In genomic region chr6:5083813-5084191, GRCh38 we compare ENCODE assay signal across 11 cellular contexts. TPM values are rescaled to one million over a fixed set of nuclear protein-coding genes. Genes with fewer than 3 reads are reported as not detected.
DNase-seq lines count a peak whose midpoint lies in the region; ATAC-seq and TF ChIP-seq lines count a peak whose summit lies in the region.
"Had no signal": no experiment of that assay in that cellular context is flagged by ENCODE, and none has a peak within 500 bp of the region (broad histone marks: within the 10 kb centered on the region; RNA-seq: fewer than 3 reads in every experiment).

No MANE protein-coding gene starts in this region.

- no peak overlapping the region for H2BK120ac ChIP-seq in trophoblast cell (ENCODE audit: insufficient read depth, low read length, poor library complexity)

- H3K4ac ChIP-seq in trophoblast cell (ENCODE audit: low read depth, low read length) = no peak overlapping the region

- DNase-seq in left ventricle myocardium inferior = no peak
- no peak for DNase-seq in left ventricle myocardium superior
- no peak for DNase-seq in colonic mucosa
- no peak for DNase-seq in nephron progenitor cell
- DNase-seq in uterus = no peak
- no peak for DNase-seq in trophoblast cell
- DNase-seq: amniotic stem cell, NCI-H1436, OCI-M1 had no signal

- H3K27me3 Mint-ChIP-seq in nephron progenitor cell (ENCODE audit: low read depth, poor library complexity) = peaks cover 78% of the 10 kb centered on the region

- H3K27me3 ChIP-seq in left ventricle myocardium inferior (ENCODE audit: low read depth) (no peaks in the 10 kb centered on the region), colonic mucosa (no peaks in the 10 kb centered on the region), uterus (no peaks in the 10 kb centered on the region), trophoblast cell (ENCODE audit: insufficient read depth, low read length) (peaks cover 29% of the 10 kb centered on the region)

- H3K79me2 ChIP-seq in trophoblast cell (ENCODE audit: control insufficient read depth, insufficient read depth, low read length, poor library complexity) = peaks cover 2% of the 10 kb centered on the region

- H3K18ac ChIP-seq in trophoblast cell (ENCODE audit: low read length) = no peak overlapping the region

- H3K36me3 ChIP-seq in left ventricle myocardium inferior (no peaks in the 10 kb centered on the region), colonic mucosa (no peaks in the 10 kb centered on the region), uterus (no peaks in the 10 kb centered on the region), trophoblast cell (ENCODE audit: control insufficient read depth in 1 of 2, insufficient read depth in 2 of 2, low read length in 2 of 2) (no peaks in the 10 kb centered on the region)

- H3K36me3 Mint-ChIP-seq in nephron progenitor cell (ENCODE audit: low read depth) = peaks cover 5% of the 10 kb centered on the region

- H3K79me1 ChIP-seq in trophoblast cell (ENCODE audit: low read length) = peaks cover 18% of the 10 kb centered on the region

- H4K91ac ChIP-seq in trophoblast cell (ENCODE audit: low read depth, low read length) = no peak overlapping the region

- WGBS in trophoblast cell (ENCODE audit: extremely low coverage, insufficient coverage, insufficient read length) = no CpG with 5 or more reads among the region's 10 CpGs

- H2BK5ac ChIP-seq in trophoblast cell (ENCODE audit: low read depth, low read length, poor library complexity) = no peak overlapping the region

- no peak overlapping the region for H4K8ac ChIP-seq in trophoblast cell (ENCODE audit: low read depth, low read length)

- H2AK5ac ChIP-seq in trophoblast cell (ENCODE audit: low read length) = no peak overlapping the region

- ATAC-seq in left ventricle myocardium superior (no peak), HG02759 (IDR thresholded peaks at IDR 0.05; ENCODE audit: unreplicated experiment) (no peak), HG03354 (IDR thresholded peaks at IDR 0.05; ENCODE audit: poor library complexity, severe bottlenecking, unreplicated experiment) (no peak)

- H3K27ac ChIP-seq in left ventricle myocardium inferior (replicated peaks) = peak overlapping the region; percentile 96
- H3K27ac ChIP-seq in colonic mucosa = peak overlapping the region; percentile 80
- peak overlapping the region; percentile 75 to 88 for H3K27ac ChIP-seq in uterus
- no peak overlapping the region for H3K27ac ChIP-seq in trophoblast cell (ENCODE audit: low read depth, low read length)

- no peak for TF ChIP-seq POLR2A in uterus (IDR thresholded peaks at IDR 0.05)

- peak overlapping the region in 1 of 2 donors; percentile 51 for H3K9ac ChIP-seq in colonic mucosa (ENCODE audit: low read depth in 2 of 2, low read length in 2 of 2)
- no peak overlapping the region for H3K9ac ChIP-seq in trophoblast cell (ENCODE audit: low read length)

- intact Hi-C loops in left ventricle myocardium inferior (cut with micrococcal nuclease) (no loop called here), left ventricle myocardium superior (cut with micrococcal nuclease) (no loop called here), colonic mucosa (cut with DNase I) (no loop called here), uterus (cut with DNase I; ENCODE audit: low total_unique reads) (no loop called here)

- H3K27ac Mint-ChIP-seq in nephron progenitor cell = no peak overlapping the region

- H3K23ac ChIP-seq in trophoblast cell (ENCODE audit: low read length) = no peak overlapping the region

- no peak for TF ChIP-seq CTCF in left ventricle myocardium inferior (IDR thresholded peaks at IDR 0.05; ENCODE audit: borderline replicate concordance)
- TF ChIP-seq CTCF in colonic mucosa (IDR thresholded peaks at IDR 0.05) = no peak
- TF ChIP-seq CTCF in nephron progenitor cell (IDR thresholded peaks at IDR 0.05) = no peak
- no peak for TF ChIP-seq CTCF in uterus (IDR thresholded peaks at IDR 0.05)

- no peaks in the 10 kb centered on the region for H3K9me3 ChIP-seq in left ventricle myocardium inferior (replicated peaks)
- no peaks in the 10 kb centered on the region for H3K9me3 ChIP-seq in colonic mucosa
- H3K9me3 ChIP-seq in uterus = no peaks in the 10 kb centered on the region
- H3K9me3 ChIP-seq in trophoblast cell (ENCODE audit: insufficient read depth, low read depth, low read length) = peaks cover 6% of the 10 kb centered on the region

- no peak overlapping the region for H3K4me2 ChIP-seq in trophoblast cell (ENCODE audit: low read length)

- no peak overlapping the region for H2BK12ac ChIP-seq in trophoblast cell (ENCODE audit: low read length)

- no peak overlapping the region for H4K12ac ChIP-seq in trophoblast cell (ENCODE audit: low read depth, low read length)

- peak overlapping the region; percentile 68 for H3K4me3 Mint-ChIP-seq in nephron progenitor cell

- H3K4me1 ChIP-seq in left ventricle myocardium inferior = peaks cover 41% of the 10 kb centered on the region
- no peaks in the 10 kb centered on the region for H3K4me1 ChIP-seq in colonic mucosa
- H3K4me1 ChIP-seq in uterus = peaks cover 0 to 3% of the 10 kb centered on the region in 2 donors
- peaks cover 29 to 36% of the 10 kb centered on the region in 2 experiments for H3K4me1 ChIP-seq in trophoblast cell (ENCODE audit: control insufficient read depth in 1 of 2, insufficient read depth in 2 of 2, low read length in 2 of 2)

- H3K9me3 Mint-ChIP-seq in nephron progenitor cell = peaks cover 13% of the 10 kb centered on the region

- no peak overlapping the region for H3K14ac ChIP-seq in trophoblast cell (ENCODE audit: low read length)

- H3K4me3 ChIP-seq in left ventricle myocardium inferior (peak overlapping the region; percentile 75), colonic mucosa (peak overlapping the region; percentile 67), uterus (peak overlapping the region in 1 of 2 donors; percentile 56), trophoblast cell (ENCODE audit: low read depth, low read length) (no peak overlapping the region)

- no peak overlapping the region for H2AFZ ChIP-seq in trophoblast cell (ENCODE audit: insufficient read depth, low read length, poor library complexity)

- H3K4me1 Mint-ChIP-seq in nephron progenitor cell = peaks cover 5% of the 10 kb centered on the region

RNA-seq across cellular contexts. Expression of gene PPP1R3G, which starts 1.3 kb away (rescaled TPM):
- total RNA-seq in left ventricle myocardium inferior = 11.1 TPM
- 13.9 TPM for total RNA-seq in left ventricle myocardium superior
- 1 to 10 TPM; 1.0 to 5.5 TPM for total RNA-seq in colonic mucosa
- total RNA-seq in uterus = 1 to 10 TPM in 3 of 4 donors, under 1 TPM in 1; 0.26 to 6.0 (median 2.8) TPM
- 0.40 and 0.41 TPM in 2 replicates for polyA plus RNA-seq in trophoblast cell (2013)
